In genomic region chr2:239858179-239858578, GRCh38 we compare ENCODE assay signal across 25 cellular contexts.
A peak's percentile ranks its signal among the peaks of the same experiment; 100 is the strongest.
DNase-seq lines count a peak whose midpoint lies in the region; ATAC-seq and TF ChIP-seq lines count a peak whose summit lies in the region.
"Had no signal": no experiment of that assay in that cellular context is flagged by ENCODE, and none has a peak within 500 bp of the region (broad histone marks: within the 10 kb centered on the region; RNA-seq: fewer than 3 reads in every experiment).

No MANE protein-coding gene starts in this region.

- DNase-seq in NCI-H524 treated with DMSO at 0.1 percent for 48 hours (lab: John Stamatoyannopoulos, UW) (peak; percentile 11), endothelial cell (ENCODE audit: low spot score) (peak; percentile 58), middle frontal gyrus (ENCODE audit: extremely low spot score, low spot score) (peak; percentile 37), activated gamma-delta T cell (lab: John Stamatoyannopoulos, UW) (no peak)
- DNase-seq: activated CD4-positive, alpha-beta T cell treated with anti-CD3 and anti-CD28 coated beads for 48 hours; activated CD8-positive, alpha-beta memory T cell treated with anti-CD3 and anti-CD28 coated beads, Interleukin-2, amount 50 U/mL, for 4 hours; activated gamma-delta T cell treated with Interleukin-2 at 50 U/mL for 16 hours; amniotic stem cell; CD4-positive, alpha-beta memory T cell; central memory CD4-positive, alpha-beta T cell; effector CD8-positive, alpha-beta T cell; NCI-H1048; NCI-H2081 treated with DMSO at 0.1 percent for 48 hours; NCI-H774; sigmoid colon; upper lobe of left lung had no signal

- peaks cover 63% of the 10 kb centered on the region for H3K4me1 ChIP-seq in BLaER1
- H3K4me1 ChIP-seq: sigmoid colon, upper lobe of left lung had no signal

- no peak overlapping the region for H3K4me3 ChIP-seq in BLaER1
- H3K4me3 ChIP-seq: hepatocyte, sigmoid colon, SK-N-MC, upper lobe of left lung had no signal

- H4K20me1 ChIP-seq in BLaER1, result no peaks in the 10 kb centered on the region

- H3K4me1 Mint-ChIP-seq in endothelial cell (ENCODE audit: unreplicated experiment), result peaks cover 77% of the 10 kb centered on the region

- no peak for TF ChIP-seq CTCF in endothelial cell (IDR thresholded peaks at IDR 0.05; ENCODE audit: unreplicated experiment)

- H3K9me3 ChIP-seq in BLaER1, result no peaks in the 10 kb centered on the region
- H3K9me3 ChIP-seq: neutrophil, sigmoid colon, upper lobe of left lung had no signal

- no peaks in the 10 kb centered on the region for H3K9me3 Mint-ChIP-seq in endothelial cell (ENCODE audit: unreplicated experiment)
- H3K9me3 Mint-ChIP-seq: CD4-positive, alpha-beta memory T cell; stimulated activated naive CD8-positive, alpha-beta T cell treated with anti-CD3 and anti-CD28 coated beads, Interleukin-15, Interleukin-2, amounts not matched to agents 100 ng/mL and 50 ng/mL, for 24 hours had no signal

- no peaks in the 10 kb centered on the region for H3K36me3 ChIP-seq in BLaER1
- H3K36me3 ChIP-seq: neutrophil, sigmoid colon, upper lobe of left lung had no signal

- no peak overlapping the region for H3K27ac ChIP-seq in BLaER1
- H3K27ac ChIP-seq: hepatocyte, HL-60, neutrophil, sigmoid colon, SK-N-MC, upper lobe of left lung had no signal

- peak overlapping the region; percentile 97 for H3K27ac Mint-ChIP-seq in endothelial cell (ENCODE audit: unreplicated experiment)
- H3K27ac Mint-ChIP-seq: CD4-positive, alpha-beta memory T cell; stimulated activated naive CD8-positive, alpha-beta T cell treated with anti-CD3 and anti-CD28 coated beads, Interleukin-15, Interleukin-2, amounts not matched to agents 100 ng/mL and 50 ng/mL, for 24 hours had no signal

- H3K27me3 Mint-ChIP-seq in endothelial cell (ENCODE audit: unreplicated experiment), result peaks cover 9% of the 10 kb centered on the region

- no peak overlapping the region for H3K4me3 Mint-ChIP-seq in endothelial cell (ENCODE audit: unreplicated experiment)
- H3K4me3 Mint-ChIP-seq: CD4-positive, alpha-beta memory T cell; stimulated activated naive CD8-positive, alpha-beta T cell treated with anti-CD3 and anti-CD28 coated beads, Interleukin-15, Interleukin-2, amounts not matched to agents 100 ng/mL and 50 ng/mL, for 24 hours had no signal

- no peak overlapping the region for H3K9ac ChIP-seq in BLaER1

- ATAC-seq in GM21526 (IDR thresholded peaks at IDR 0.05; ENCODE audit: low FRiP score, unreplicated experiment), result no peak
- no peak for ATAC-seq in GM19324 (IDR thresholded peaks at IDR 0.05; ENCODE audit: low FRiP score, unreplicated experiment)
- no peak for ATAC-seq in HG03521 (IDR thresholded peaks at IDR 0.05; ENCODE audit: unreplicated experiment)

- peaks cover 8% of the 10 kb centered on the region for H3K36me3 Mint-ChIP-seq in endothelial cell (ENCODE audit: low read depth, unreplicated experiment)
- H3K36me3 Mint-ChIP-seq: CD4-positive, alpha-beta memory T cell had no signal

- H3K27me3 ChIP-seq in BLaER1, result no peaks in the 10 kb centered on the region
- H3K27me3 ChIP-seq: hepatocyte, sigmoid colon, upper lobe of left lung had no signal

- H3K4me2 ChIP-seq in BLaER1, result peak overlapping the region; percentile 44
- H3K4me2 ChIP-seq: hepatocyte had no signal
